In the genomic region with DNA sequence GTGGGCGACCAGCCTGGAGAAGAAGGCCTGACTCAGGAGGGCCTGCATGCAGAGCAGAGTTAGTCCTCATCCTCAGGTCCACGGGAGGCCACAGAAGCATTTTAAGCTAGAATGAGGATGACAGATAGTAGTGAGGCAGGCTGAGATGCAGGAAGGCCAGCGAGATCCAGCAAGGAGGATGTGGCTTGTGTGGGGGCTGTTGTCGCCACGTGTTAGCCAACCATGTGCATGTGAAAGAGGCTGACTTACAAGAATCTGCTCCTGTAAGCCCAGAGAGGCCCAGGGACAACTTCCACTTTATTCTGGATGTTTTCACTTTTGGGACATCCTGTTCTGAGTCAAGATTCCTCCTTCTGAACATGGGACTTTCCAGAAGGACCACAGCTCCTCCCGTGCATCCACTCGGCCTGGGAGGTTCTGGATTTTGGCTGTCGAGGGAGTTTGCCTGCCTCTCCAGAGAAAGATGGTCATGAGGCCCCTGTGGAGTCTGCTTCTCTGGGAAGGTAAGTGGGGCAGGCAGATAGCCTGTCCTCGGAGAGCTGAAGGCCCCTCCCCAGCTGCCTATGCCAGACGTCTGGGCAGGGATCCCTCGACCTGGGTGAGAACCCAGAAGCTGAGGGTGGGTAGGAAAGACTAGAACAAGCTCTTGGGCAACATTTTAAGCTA, we compare ENCODE assay signal across 8 cellular contexts. TPM values are rescaled to one million over a fixed set of nuclear protein-coding genes. Genes with fewer than 3 reads are reported as not detected.
DNase-seq lines count a peak whose midpoint lies in the region; ATAC-seq and TF ChIP-seq lines count a peak whose summit lies in the region.

Gene SLAMF8 (plus strand): TSS at position 438 of the 666 bp plus-strand sequence. CDS start 26 bp downstream, at position 464.

- H3K9me3 ChIP-seq in OCI-LY3 (ENCODE audit: insufficient read depth, low read length), result no peaks in the 10 kb centered on the region
- H3K9me3 ChIP-seq in psoas muscle, result no peaks in the 10 kb centered on the region
- H3K9me3 ChIP-seq in PC-9 (ENCODE audit: insufficient read depth, low read depth), result no peaks in the 10 kb centered on the region

- no peak within 1 kb of the TSS for H3K9ac ChIP-seq in OCI-LY3 (ENCODE audit: low read length)

- ATAC-seq in activated naive CD8-positive, alpha-beta T cell treated with anti-CD3 and anti-CD28 coated beads, Interleukin-2, amount 50 U/mL, for 24 hours, result peak; percentile 71
- no peak for ATAC-seq in psoas muscle

- H3K79me2 ChIP-seq in OCI-LY3 (ENCODE audit: low read length), result no peaks in the 10 kb centered on the region
- no peaks in the 10 kb centered on the region for H3K79me2 ChIP-seq in PC-9 (ENCODE audit: low read depth)

- intact Hi-C loops in psoas muscle (cut with DNase I), result no loop called here
- intact Hi-C loops in PC-9 (cut with micrococcal nuclease; ENCODE audit: unreplicated experiment), result no loop called here

- peaks cover 2% of the 10 kb centered on the region for H3K36me3 Mint-ChIP-seq in activated naive CD8-positive, alpha-beta T cell treated with anti-CD3 and anti-CD28 coated beads, Interleukin-2, amount 50 U/mL, for 24 hours (ENCODE audit: low read depth)

- DNase-seq in GDM1 (lab: John Stamatoyannopoulos, UW), result peak; percentile 47
- DNase-seq in activated naive CD8-positive, alpha-beta T cell treated with anti-CD3 and anti-CD28 coated beads, Interleukin-2, amount 50 U/mL, for 24 hours, result peak; percentile 59
- peak in 1 of 2 donors; percentile 23 for DNase-seq in psoas muscle
- no peak for DNase-seq in NCI-H146 (lab: John Stamatoyannopoulos, UW)
- DNase-seq in NCI-H2196 treated with DMSO at 0.1 percent for 48 hours (lab: John Stamatoyannopoulos, UW; ENCODE audit: unreplicated experiment), result no peak
- DNase-seq in PC-9, result no peak
- DNase-seq in NCI-H1436 treated with DMSO at 0.1 percent for 48 hours (lab: John Stamatoyannopoulos, UW), result no peak

- H2AFZ ChIP-seq in OCI-LY3 (ENCODE audit: low read depth, low read length), result peak within 1 kb of the TSS; percentile 51; the same call in 1 of the 2 replicates
- H2AFZ ChIP-seq in PC-9, result no peak within 1 kb of the TSS

- peak within 1 kb of the TSS; percentile 16 for H3K4me3 Mint-ChIP-seq in activated naive CD8-positive, alpha-beta T cell treated with anti-CD3 and anti-CD28 coated beads, Interleukin-2, amount 50 U/mL, for 24 hours

- H4K20me1 ChIP-seq in OCI-LY3 (ENCODE audit: insufficient read depth, low read length) (no peaks in the 10 kb centered on the region), PC-9 (ENCODE audit: insufficient read depth) (no peaks in the 10 kb centered on the region)

- H3K4me2 ChIP-seq in OCI-LY3 (ENCODE audit: low read length) (peak within 1 kb of the TSS; percentile 13), PC-9 (no peak within 1 kb of the TSS)

- CTCF ChIA-PET in PC-9 (lab: Charles Lee), result no interaction called here

- no peak for TF ChIP-seq CTCF in OCI-LY3 (IDR thresholded peaks at IDR 0.05; ENCODE audit: low read depth, low read length)
- no peak for TF ChIP-seq CTCF in psoas muscle (IDR thresholded peaks at IDR 0.05)
- no peak for TF ChIP-seq CTCF in PC-9 (conservative IDR thresholded peaks at IDR 0.05)

- H3K27ac ChIP-seq in OCI-LY3 (ENCODE audit: low read length) (no peak within 1 kb of the TSS), psoas muscle (no peak within 1 kb of the TSS), PC-9 (no peak within 1 kb of the TSS)

- H3K27me3 ChIP-seq in OCI-LY3 (ENCODE audit: low read depth, low read length), result peaks cover 39% of the 10 kb centered on the region
- H3K27me3 ChIP-seq in psoas muscle (ENCODE audit: insufficient read depth in 3 of 3, low read length in 2 of 3), result peaks cover 0 to under 1% (median 0%) of the 10 kb centered on the region in 3 donors
- H3K27me3 ChIP-seq in PC-9 (ENCODE audit: insufficient read depth, low read depth), result peaks cover 21% of the 10 kb centered on the region

- H3K9me2 ChIP-seq in PC-9 (ENCODE audit: insufficient read depth), result no peaks in the 10 kb centered on the region

- H3K27ac Mint-ChIP-seq in activated naive CD8-positive, alpha-beta T cell treated with anti-CD3 and anti-CD28 coated beads, Interleukin-2, amount 50 U/mL, for 24 hours, result peak within 1 kb of the TSS; percentile 79

- POLR2A ChIA-PET in PC-9 (lab: Charles Lee; ENCODE audit: unreplicated experiment), result no interaction called here

- no TSS peak for BruUV-seq in PC-9 (replicated peaks; lab: Mats Ljungman, UMichigan)

- no peaks in the 10 kb centered on the region for H3K27me3 Mint-ChIP-seq in activated naive CD8-positive, alpha-beta T cell treated with anti-CD3 and anti-CD28 coated beads, Interleukin-2, amount 50 U/mL, for 24 hours

- peaks cover 7% of the 10 kb centered on the region for H3K9me3 Mint-ChIP-seq in activated naive CD8-positive, alpha-beta T cell treated with anti-CD3 and anti-CD28 coated beads, Interleukin-2, amount 50 U/mL, for 24 hours

- H3K36me3 ChIP-seq in OCI-LY3 (replicated peaks; ENCODE audit: low read depth, low read length) (no peaks in the 10 kb centered on the region), psoas muscle (ENCODE audit: insufficient read depth in 1 of 2, low read depth in 1 of 2) (no peaks in the 10 kb centered on the region), PC-9 (ENCODE audit: low read depth) (no peaks in the 10 kb centered on the region)

- peaks cover 32% of the 10 kb centered on the region for H3K4me1 ChIP-seq in OCI-LY3 (ENCODE audit: low read length)
- peaks cover 8% of the 10 kb centered on the region for H3K4me1 ChIP-seq in psoas muscle
- no peaks in the 10 kb centered on the region for H3K4me1 ChIP-seq in PC-9 (replicated peaks; ENCODE audit: insufficient read depth)

- H3K4me1 Mint-ChIP-seq in activated naive CD8-positive, alpha-beta T cell treated with anti-CD3 and anti-CD28 coated beads, Interleukin-2, amount 50 U/mL, for 24 hours, result peaks cover 53% of the 10 kb centered on the region

- 66 to 71% (median 70%) methylated on average over 11 of the region's 11 CpGs for WGBS in psoas muscle, 3 donors

- H3F3A ChIP-seq in PC-9 (ENCODE audit: insufficient read depth, low read depth), result no peaks in the 10 kb centered on the region

- H3K4me3 ChIP-seq in OCI-LY3 (ENCODE audit: low read length) (no peak within 1 kb of the TSS), psoas muscle (peak within 1 kb of the TSS; percentile 2), PC-9 (no peak within 1 kb of the TSS)

RNA-seq across cellular contexts. Expression of gene SLAMF8, which starts in this region (rescaled TPM):
- 1 to 10 TPM; 1.1 to 1.6 (median 1.4) TPM for total RNA-seq in psoas muscle
- under 1 TPM; 0.10 to 0.63 (median 0.22) TPM for polyA plus RNA-seq in psoas muscle
- total RNA-seq in PC-9 (2021), result not detected in 2 replicates

Comparison
In these comparisons a context has a peak if more than half of its experiments do, and no peak if none do; other contexts are left out.
1. DNase-seq: peak in GDM1 (single experiment) and activated naive CD8-positive, alpha-beta T cell treated with anti-CD3 and anti-CD28 coated beads, Interleukin-2, amount 50 U/mL, for 24 hours (single experiment); none in NCI-H146 (single experiment), NCI-H2196 treated with DMSO at 0.1 percent for 48 hours (single experiment), PC-9 (0 of 2) and NCI-H1436 treated with DMSO at 0.1 percent for 48 hours (single experiment).